24 cellular contexts compared by ENCODE assay signal in genomic region chr12:130224613-130225012, GRCh38.
"Had no signal": no experiment of that assay in that cellular context is flagged by ENCODE, and none has a peak within 500 bp of the region (broad histone marks: within the 10 kb centered on the region; RNA-seq: fewer than 3 reads in every experiment).

No MANE protein-coding gene starts in this region.

- H3K4me3 Mint-ChIP-seq: dendritic cell treated with granulocyte-macrophage colony-stimulating factor and Interleukin-4, amounts not matched to agents 40 ng/mL and 50 ng/mL, for 4 days; memory B cell; natural killer cell; stimulated activated effector memory CD8-positive, alpha-beta T cell treated with anti-CD3 and anti-CD28 coated beads, Interleukin-12 subunit alpha, Interleukin-12 subunit beta, amount 100 ng/mL, for 72 hours had no signal

- DNase-seq: colonic mucosa; effector memory CD4-positive, alpha-beta T cell; gastrocnemius medialis; heart left ventricle; islet precursor cell; left ventricle myocardium superior; lower lobe of right lung; natural killer cell; occipital lobe; ovary; psoas muscle; right cardiac atrium; sigmoid colon; stimulated activated CD4-positive, alpha-beta T cell treated with anti-CD3 and anti-CD28 coated beads, Interleukin-2, amount 100 ng/mL, for 24 hours; stimulated activated CD4-positive, alpha-beta T cell treated with anti-CD3 and anti-CD28 coated beads, Interleukin-4, amount 100 ng/mL, for 24 hours; stimulated activated naive CD4-positive, alpha-beta T cell treated with Interleukin-2 at 50 U/mL for 16 hours; stomach; testis; tibial artery; upper lobe of left lung had no signal

- H3K4me2 ChIP-seq: hepatocyte had no signal

- H3K27me3 Mint-ChIP-seq: dendritic cell treated with granulocyte-macrophage colony-stimulating factor and Interleukin-4, amounts not matched to agents 40 ng/mL and 50 ng/mL, for 4 days had no signal

- H3K27ac Mint-ChIP-seq: dendritic cell treated with granulocyte-macrophage colony-stimulating factor and Interleukin-4, amounts not matched to agents 40 ng/mL and 50 ng/mL, for 4 days; memory B cell; natural killer cell; stimulated activated effector memory CD8-positive, alpha-beta T cell treated with anti-CD3 and anti-CD28 coated beads, Interleukin-12 subunit alpha, Interleukin-12 subunit beta, amount 100 ng/mL, for 72 hours had no signal

- H3K27ac ChIP-seq: colonic mucosa, gastrocnemius medialis, heart left ventricle, hepatocyte, lower lobe of right lung, ovary, psoas muscle, sigmoid colon, stomach, testis, tibial artery, upper lobe of left lung had no signal

- H3K4me3 ChIP-seq: colonic mucosa, gastrocnemius medialis, heart left ventricle, hepatocyte, lower lobe of right lung, ovary, psoas muscle, sigmoid colon, stomach, testis, tibial artery, upper lobe of left lung had no signal

- H2AFZ ChIP-seq: hepatocyte had no signal

- H3K4me1 ChIP-seq: colonic mucosa, gastrocnemius medialis, heart left ventricle, lower lobe of right lung, psoas muscle, sigmoid colon, stomach, testis, tibial artery, upper lobe of left lung had no signal

- H3K36me3 Mint-ChIP-seq: memory B cell; natural killer cell; stimulated activated effector memory CD8-positive, alpha-beta T cell treated with anti-CD3 and anti-CD28 coated beads, Interleukin-12 subunit alpha, Interleukin-12 subunit beta, amount 100 ng/mL, for 72 hours had no signal

- H3K36me3 ChIP-seq: colonic mucosa, gastrocnemius medialis, heart left ventricle, lower lobe of right lung, ovary, sigmoid colon, stomach, tibial artery, upper lobe of left lung had no signal

- H3K9me3 ChIP-seq: colonic mucosa, gastrocnemius medialis, lower lobe of right lung, ovary, psoas muscle, sigmoid colon, testis, tibial artery, upper lobe of left lung had no signal

- H3K4me1 Mint-ChIP-seq: memory B cell; natural killer cell; stimulated activated effector memory CD8-positive, alpha-beta T cell treated with anti-CD3 and anti-CD28 coated beads, Interleukin-12 subunit alpha, Interleukin-12 subunit beta, amount 100 ng/mL, for 72 hours had no signal

- H3K79me2 ChIP-seq: hepatocyte had no signal

- H3K27me3 ChIP-seq: colonic mucosa, ovary, testis, tibial artery, upper lobe of left lung had no signal
